ENCODE assay signal across 8 cellular contexts in genomic region chr20:34475979-34476736, GRCh38.
DNase-seq lines count a peak whose midpoint lies in the region.

No MANE protein-coding gene starts in this region.

- DNase-seq in ELF-1 (ENCODE audit: low read depth, low spot score) (peak; percentile 35), NCI-H2227 treated with DMSO at 0.1 percent for 48 hours (lab: John Stamatoyannopoulos, UW) (peak; percentile 9), amygdala (lab: John Stamatoyannopoulos, UW) (peak in 34 of 56 donors; percentile 2 to 70 (median 22)), hippocampal formation (lab: John Stamatoyannopoulos, UW) (peak; percentile 10 to 37), NOMO-1 treated with dmso at 0.1 percent for 144 hours (lab: John Stamatoyannopoulos, UW; ENCODE audit: unreplicated experiment) (no peak), SHP77 treated with DMSO at 0.1 percent for 48 hours (lab: John Stamatoyannopoulos, UW) (no peak), SKM-1 (lab: John Stamatoyannopoulos, UW; ENCODE audit: unreplicated experiment) (no peak)
- peak; percentile 3 to 35 for DNase-seq in stimulated activated CD4-positive, alpha-beta T cell treated with anti-CD3 and anti-CD28 coated beads, Interleukin-4, amount 100 ng/mL, for 4 hours

Comparison
In these comparisons a context has a peak if more than half of its experiments do, and no peak if none do; other contexts are left out.
1. DNase-seq: peak in ELF-1 (single experiment), NCI-H2227 treated with DMSO at 0.1 percent for 48 hours (single experiment), amygdala (34 of 56), hippocampal formation (2 of 2) and stimulated activated CD4-positive, alpha-beta T cell treated with anti-CD3 and anti-CD28 coated beads, Interleukin-4, amount 100 ng/mL, for 4 hours (2 of 2); none in NOMO-1 treated with dmso at 0.1 percent for 144 hours (single experiment), SHP77 treated with DMSO at 0.1 percent for 48 hours (single experiment) and SKM-1 (single experiment).